In genomic region chr21:42735944-42736343, GRCh38 we compare ENCODE assay signal across 30 cellular contexts.
DNase-seq lines count a peak whose midpoint lies in the region; ATAC-seq, FAIRE-seq and TF ChIP-seq lines count a peak whose summit lies in the region.
"Had no signal": no experiment of that assay in that cellular context is flagged by ENCODE, and none has a peak within 500 bp of the region (broad histone marks: within the 10 kb centered on the region; RNA-seq: fewer than 3 reads in every experiment).

No MANE protein-coding gene starts in this region.

- no peak for DNase-seq in activated CD8-positive, alpha-beta memory T cell treated with anti-CD3 and anti-CD28 coated beads, Interleukin-2, amount 10 ng/mL, durations not matched to agents 7 days and 5 days
- DNase-seq in activated CD8-positive, alpha-beta memory T cell treated with anti-CD3 and anti-CD28 coated beads, Interleukin-2, amount 50 U/mL, for 4 hours: no peak
- no peak for DNase-seq in CD8-positive, alpha-beta T cell
- DNase-seq in endothelial cell (ENCODE audit: low spot score) (no peak), progenitor cell of endocrine pancreas (ENCODE audit: low spot score, unreplicated experiment) (no peak), GM19239 (ENCODE audit: insufficient read length, low spot score) (no peak), NCI-H2227 (lab: John Stamatoyannopoulos, UW; ENCODE audit: unreplicated experiment) (no peak)
- DNase-seq: ACHN; activated CD4-positive, alpha-beta T cell treated with anti-CD3 and anti-CD28 coated beads, Interleukin-2, amount 50 U/mL, for 4 hours; activated effector memory CD4-positive, alpha-beta T cell treated with Interleukin-2 at 50 U/mL for 16 hours; activated T-cell treated with anti-CD3 and anti-CD28 coated beads, Interleukin-2, amount 50 U/mL, for 1 hour; dermis blood vessel endothelial cell; DMS79 treated with DMSO at 0.1 percent for 48 hours; esophagus squamous epithelium; foreskin keratinocyte; GDM1; head of caudate nucleus; islet precursor cell; mucosa of descending colon; MV-4-11; NCI-H1436; NCI-H2081 treated with DMSO at 0.1 percent for 48 hours; SHP77 treated with DMSO at 0.1 percent for 48 hours; T1000; trophoblast cell had no signal

- peaks cover 58% of the 10 kb centered on the region for H3K4me1 Mint-ChIP-seq in activated CD8-positive, alpha-beta memory T cell treated with anti-CD3 and anti-CD28 coated beads, Interleukin-2, amount 10 ng/mL, durations not matched to agents 7 days and 5 days
- H3K4me1 Mint-ChIP-seq in CD8-positive, alpha-beta T cell (ENCODE audit: low read depth): peaks cover 47% of the 10 kb centered on the region
- H3K4me1 Mint-ChIP-seq in endothelial cell (ENCODE audit: unreplicated experiment) (peaks cover 14% of the 10 kb centered on the region), progenitor cell of endocrine pancreas (ENCODE audit: low read depth) (peaks cover 38% of the 10 kb centered on the region)

- H3K4me1 ChIP-seq in CD8-positive, alpha-beta T cell (ENCODE audit: insufficient read depth, low read length): peaks cover 48% of the 10 kb centered on the region
- H3K4me1 ChIP-seq: foreskin keratinocyte had no signal

- no peak for FAIRE-seq in GM19239 (lab: Jason Lieb, UNC)
- FAIRE-seq: endometrium had no signal

- POLR2A ChIA-PET in CD8-positive, alpha-beta T cell (lab: Charles Lee): interaction anchor here (1.2 to 3.3 kb wide), 2 partner anchors 11 to 64 kb away, joined by 4 to 28 read pairs; no protein-coding TSS in a partner anchor

- H3K27me3 Mint-ChIP-seq in activated CD8-positive, alpha-beta memory T cell treated with anti-CD3 and anti-CD28 coated beads, Interleukin-2, amount 10 ng/mL, durations not matched to agents 7 days and 5 days: no peaks in the 10 kb centered on the region
- H3K27me3 Mint-ChIP-seq in CD8-positive, alpha-beta T cell (ENCODE audit: low read depth): no peaks in the 10 kb centered on the region
- H3K27me3 Mint-ChIP-seq in endothelial cell (ENCODE audit: unreplicated experiment) (peaks cover 11% of the 10 kb centered on the region), progenitor cell of endocrine pancreas (no peaks in the 10 kb centered on the region)

- H3K27me3 ChIP-seq in CD8-positive, alpha-beta T cell (ENCODE audit: insufficient read depth, low read length): no peaks in the 10 kb centered on the region
- H3K27me3 ChIP-seq: esophagus squamous epithelium had no signal

- H3K9me3 Mint-ChIP-seq in activated CD8-positive, alpha-beta memory T cell treated with anti-CD3 and anti-CD28 coated beads, Interleukin-2, amount 10 ng/mL, durations not matched to agents 7 days and 5 days (ENCODE audit: low read depth): peaks cover 2% of the 10 kb centered on the region
- H3K9me3 Mint-ChIP-seq in CD8-positive, alpha-beta T cell: no peaks in the 10 kb centered on the region
- H3K9me3 Mint-ChIP-seq in endothelial cell (ENCODE audit: unreplicated experiment) (no peaks in the 10 kb centered on the region), progenitor cell of endocrine pancreas (ENCODE audit: low read depth) (peaks cover 14% of the 10 kb centered on the region)
- H3K9me3 Mint-ChIP-seq: nephron; stimulated activated effector memory CD8-positive, alpha-beta T cell treated with anti-CD3 and anti-CD28 coated beads, Interleukin-12 subunit alpha, Interleukin-12 subunit beta, amount 100 ng/mL, for 72 hours had no signal

- no peaks in the 10 kb centered on the region for H3K36me3 ChIP-seq in CD8-positive, alpha-beta T cell (ENCODE audit: insufficient read depth, low read length)

- peaks cover 14% of the 10 kb centered on the region for H3K36me3 Mint-ChIP-seq in activated CD8-positive, alpha-beta memory T cell treated with anti-CD3 and anti-CD28 coated beads, Interleukin-2, amount 10 ng/mL, durations not matched to agents 7 days and 5 days
- peaks cover 21% of the 10 kb centered on the region for H3K36me3 Mint-ChIP-seq in CD8-positive, alpha-beta T cell
- H3K36me3 Mint-ChIP-seq in endothelial cell (ENCODE audit: low read depth, unreplicated experiment) (peaks cover 54% of the 10 kb centered on the region), progenitor cell of endocrine pancreas (ENCODE audit: insufficient read depth) (peaks cover 54% of the 10 kb centered on the region)
- H3K36me3 Mint-ChIP-seq: stimulated activated effector memory CD8-positive, alpha-beta T cell treated with anti-CD3 and anti-CD28 coated beads, Interleukin-12 subunit alpha, Interleukin-12 subunit beta, amount 100 ng/mL, for 72 hours had no signal

- TF ChIP-seq POLR2A in GM18505 (IDR thresholded peaks at IDR 0.05; ENCODE audit: borderline replicate concordance, extremely low read depth, insufficient read depth, insufficient read length): no peak

- no peaks in the 10 kb centered on the region for H3K9me3 ChIP-seq in CD8-positive, alpha-beta T cell (ENCODE audit: low read length)
- H3K9me3 ChIP-seq: esophagus squamous epithelium, mucosa of descending colon had no signal

- no peak overlapping the region for H3K4me3 ChIP-seq in CD8-positive, alpha-beta T cell (ENCODE audit: low read depth, low read length)
- H3K4me3 ChIP-seq: esophagus squamous epithelium, mucosa of descending colon had no signal

- no peak for ATAC-seq in activated CD8-positive, alpha-beta memory T cell treated with anti-CD3 and anti-CD28 coated beads, Interleukin-2, amount 10 ng/mL, durations not matched to agents 7 days and 5 days
- ATAC-seq in CD8-positive, alpha-beta T cell: no peak
- no peak for ATAC-seq in GM18505 (IDR thresholded peaks at IDR 0.05; ENCODE audit: unreplicated experiment)
- ATAC-seq: foreskin keratinocyte; mucosa of descending colon; Panc1; stimulated activated effector memory CD8-positive, alpha-beta T cell treated with anti-CD3 and anti-CD28 coated beads, Interleukin-12 subunit alpha, Interleukin-12 subunit beta, amount 100 ng/mL, for 72 hours had no signal

- no peak overlapping the region for H3K27ac ChIP-seq in CD8-positive, alpha-beta T cell (ENCODE audit: low read depth, low read length)
- H3K27ac ChIP-seq: esophagus squamous epithelium, foreskin keratinocyte had no signal

- peak overlapping the region; percentile 69 for H3K27ac Mint-ChIP-seq in activated CD8-positive, alpha-beta memory T cell treated with anti-CD3 and anti-CD28 coated beads, Interleukin-2, amount 10 ng/mL, durations not matched to agents 7 days and 5 days
- peak overlapping the region; percentile 60 for H3K27ac Mint-ChIP-seq in CD8-positive, alpha-beta T cell
- H3K27ac Mint-ChIP-seq in endothelial cell (ENCODE audit: unreplicated experiment): no peak overlapping the region
- H3K27ac Mint-ChIP-seq in progenitor cell of endocrine pancreas: peak overlapping the region; percentile 31

- CTCF ChIA-PET in activated CD8-positive, alpha-beta memory T cell treated with anti-CD3 and anti-CD28 coated beads, Interleukin-2, amount 10 ng/mL, durations not matched to agents 7 days and 5 days (lab: Charles Lee): no interaction called here
- CTCF ChIA-PET in CD8-positive, alpha-beta T cell (lab: Charles Lee): interaction anchor here (0.9 to 2.6 kb wide), 4 partner anchors 48 to 108 kb away, joined by 3 to 7 read pairs (median 4); no protein-coding TSS in a partner anchor

- intact Hi-C loops in CD8-positive, alpha-beta T cell (cut with DNase I, micrococcal nuclease): no loop called here

- no peak for TF ChIP-seq CTCF in CD8-positive, alpha-beta T cell (IDR thresholded peaks at IDR 0.05)
- TF ChIP-seq CTCF in endothelial cell (IDR thresholded peaks at IDR 0.05; ENCODE audit: unreplicated experiment) (no peak), progenitor cell of endocrine pancreas (IDR thresholded peaks at IDR 0.05; ENCODE audit: unreplicated experiment) (no peak)

- no peak overlapping the region for H3K4me3 Mint-ChIP-seq in activated CD8-positive, alpha-beta memory T cell treated with anti-CD3 and anti-CD28 coated beads, Interleukin-2, amount 10 ng/mL, durations not matched to agents 7 days and 5 days
- peak overlapping the region; percentile 42 for H3K4me3 Mint-ChIP-seq in CD8-positive, alpha-beta T cell
- H3K4me3 Mint-ChIP-seq in endothelial cell (ENCODE audit: unreplicated experiment) (peak overlapping the region; percentile 8), progenitor cell of endocrine pancreas (ENCODE audit: low read depth) (no peak overlapping the region)
- H3K4me3 Mint-ChIP-seq: nephron; stimulated activated effector memory CD8-positive, alpha-beta T cell treated with anti-CD3 and anti-CD28 coated beads, Interleukin-12 subunit alpha, Interleukin-12 subunit beta, amount 100 ng/mL, for 72 hours had no signal

Comparison
In these comparisons a context has a peak if more than half of its experiments do, and no peak if none do; other contexts are left out.
1. H3K4me3 Mint-ChIP-seq: peak in CD8-positive, alpha-beta T cell (single experiment) and endothelial cell (single experiment); none in activated CD8-positive, alpha-beta memory T cell treated with anti-CD3 and anti-CD28 coated beads, Interleukin-2, amount 10 ng/mL, durations not matched to agents 7 days and 5 days (single experiment) and progenitor cell of endocrine pancreas (single experiment).